Comparison of ENCODE assay signal across 1 cellular context in the genomic region with DNA sequence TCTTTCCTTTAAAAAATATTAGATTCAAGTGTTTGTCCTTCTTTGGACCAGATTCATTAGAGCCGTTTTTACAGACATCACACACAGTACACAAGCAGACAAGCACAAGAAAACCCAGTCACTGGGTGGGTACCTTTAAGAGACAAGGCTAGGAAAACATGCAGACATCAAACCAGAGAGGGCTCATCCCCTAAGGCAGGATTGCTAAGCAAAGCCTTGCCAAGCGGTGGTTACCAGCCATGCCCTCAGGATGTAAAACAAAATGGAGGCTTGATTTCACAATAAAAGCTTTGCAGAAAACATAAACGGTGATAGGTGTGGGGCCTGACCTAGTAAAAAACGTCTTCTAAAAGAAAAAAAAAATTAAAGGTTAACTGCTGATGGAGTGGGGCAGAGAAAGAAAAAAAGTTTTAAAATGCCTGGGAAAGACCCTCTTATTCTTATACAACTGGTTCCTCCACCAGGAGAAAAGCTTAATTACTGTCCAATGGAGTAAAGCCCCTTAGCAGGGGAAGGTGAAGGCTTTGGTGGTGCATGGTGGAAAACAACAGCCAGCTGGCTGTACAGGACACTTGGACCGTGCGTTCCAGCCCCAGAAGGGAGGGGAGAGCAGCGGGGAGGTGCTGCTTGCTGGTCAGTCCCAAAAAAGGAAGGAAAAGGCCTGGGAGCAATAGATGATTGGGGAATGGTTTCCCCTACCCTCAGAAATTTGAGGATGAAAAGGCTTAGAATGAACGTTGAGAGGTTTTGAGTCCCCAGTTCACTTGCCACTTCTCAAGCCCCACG.
TF ChIP-seq lines count a peak whose summit lies in the region.

No MANE protein-coding gene starts in this region.

TF ChIP-seq in HepG2, 621 proteins besides CTCF, POLR2A, EP300 and RAD21:
- TF ChIP-seq GATA4 (IDR thresholded peaks at IDR 0.05; ENCODE audit: borderline replicate concordance, low read depth), result no peak
- TF ChIP-seq KLF6 (CRISPR knock-in tag; IDR thresholded peaks at IDR 0.05), result no peak
- TF ChIP-seq TBX2 (CRISPR knock-in tag; IDR thresholded peaks at IDR 0.05; ENCODE audit: borderline replicate concordance), result no peak
- TF ChIP-seq RBAK (CRISPR knock-in tag; IDR thresholded peaks at IDR 0.05), result no peak
- TF ChIP-seq, protein P1, sequence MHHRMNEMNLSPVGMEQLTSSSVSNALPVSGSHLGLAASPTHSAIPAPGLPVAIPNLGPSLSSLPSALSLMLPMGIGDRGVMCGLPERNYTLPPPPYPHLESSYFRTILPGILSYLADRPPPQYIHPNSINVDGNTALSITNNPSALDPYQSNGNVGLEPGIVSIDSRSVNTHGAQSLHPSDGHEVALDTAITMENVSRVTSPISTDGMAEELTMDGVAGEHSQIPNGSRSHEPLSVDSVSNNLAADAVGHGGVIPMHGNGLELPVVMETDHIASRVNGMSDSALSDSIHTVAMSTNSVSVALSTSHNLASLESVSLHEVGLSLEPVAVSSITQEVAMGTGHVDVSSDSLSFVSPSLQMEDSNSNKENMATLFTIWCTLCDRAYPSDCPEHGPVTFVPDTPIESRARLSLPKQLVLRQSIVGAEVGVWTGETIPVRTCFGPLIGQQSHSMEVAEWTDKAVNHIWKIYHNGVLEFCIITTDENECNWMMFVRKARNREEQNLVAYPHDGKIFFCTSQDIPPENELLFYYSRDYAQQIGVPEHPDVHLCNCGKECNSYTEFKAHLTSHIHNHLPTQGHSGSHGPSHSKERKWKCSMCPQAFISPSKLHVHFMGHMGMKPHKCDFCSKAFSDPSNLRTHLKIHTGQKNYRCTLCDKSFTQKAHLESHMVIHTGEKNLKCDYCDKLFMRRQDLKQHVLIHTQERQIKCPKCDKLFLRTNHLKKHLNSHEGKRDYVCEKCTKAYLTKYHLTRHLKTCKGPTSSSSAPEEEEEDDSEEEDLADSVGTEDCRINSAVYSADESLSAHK (CRISPR knock-in tag; IDR thresholded peaks at IDR 0.05; ENCODE audit: borderline replicate concordance), result no peak
- no peak for TF ChIP-seq MYC (CRISPR knock-in tag; IDR thresholded peaks at IDR 0.05; ENCODE audit: borderline replicate concordance)
- TF ChIP-seq REL (CRISPR knock-in tag; conservative IDR thresholded peaks at IDR 0.05), result no peak
- TF ChIP-seq, protein P2, sequence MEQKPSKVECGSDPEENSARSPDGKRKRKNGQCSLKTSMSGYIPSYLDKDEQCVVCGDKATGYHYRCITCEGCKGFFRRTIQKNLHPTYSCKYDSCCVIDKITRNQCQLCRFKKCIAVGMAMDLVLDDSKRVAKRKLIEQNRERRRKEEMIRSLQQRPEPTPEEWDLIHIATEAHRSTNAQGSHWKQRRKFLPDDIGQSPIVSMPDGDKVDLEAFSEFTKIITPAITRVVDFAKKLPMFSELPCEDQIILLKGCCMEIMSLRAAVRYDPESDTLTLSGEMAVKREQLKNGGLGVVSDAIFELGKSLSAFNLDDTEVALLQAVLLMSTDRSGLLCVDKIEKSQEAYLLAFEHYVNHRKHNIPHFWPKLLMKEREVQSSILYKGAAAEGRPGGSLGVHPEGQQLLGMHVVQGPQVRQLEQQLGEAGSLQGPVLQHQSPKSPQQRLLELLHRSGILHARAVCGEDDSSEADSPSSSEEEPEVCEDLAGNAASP (CRISPR knock-in tag; IDR thresholded peaks at IDR 0.05; ENCODE audit: borderline replicate concordance), result no peak
- TF ChIP-seq, protein P3, sequence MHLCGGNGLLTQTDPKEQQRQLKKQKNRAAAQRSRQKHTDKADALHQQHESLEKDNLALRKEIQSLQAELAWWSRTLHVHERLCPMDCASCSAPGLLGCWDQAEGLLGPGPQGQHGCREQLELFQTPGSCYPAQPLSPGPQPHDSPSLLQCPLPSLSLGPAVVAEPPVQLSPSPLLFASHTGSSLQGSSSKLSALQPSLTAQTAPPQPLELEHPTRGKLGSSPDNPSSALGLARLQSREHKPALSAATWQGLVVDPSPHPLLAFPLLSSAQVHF (CRISPR knock-in tag; IDR thresholded peaks at IDR 0.05), result no peak
- TF ChIP-seq, protein P4, sequence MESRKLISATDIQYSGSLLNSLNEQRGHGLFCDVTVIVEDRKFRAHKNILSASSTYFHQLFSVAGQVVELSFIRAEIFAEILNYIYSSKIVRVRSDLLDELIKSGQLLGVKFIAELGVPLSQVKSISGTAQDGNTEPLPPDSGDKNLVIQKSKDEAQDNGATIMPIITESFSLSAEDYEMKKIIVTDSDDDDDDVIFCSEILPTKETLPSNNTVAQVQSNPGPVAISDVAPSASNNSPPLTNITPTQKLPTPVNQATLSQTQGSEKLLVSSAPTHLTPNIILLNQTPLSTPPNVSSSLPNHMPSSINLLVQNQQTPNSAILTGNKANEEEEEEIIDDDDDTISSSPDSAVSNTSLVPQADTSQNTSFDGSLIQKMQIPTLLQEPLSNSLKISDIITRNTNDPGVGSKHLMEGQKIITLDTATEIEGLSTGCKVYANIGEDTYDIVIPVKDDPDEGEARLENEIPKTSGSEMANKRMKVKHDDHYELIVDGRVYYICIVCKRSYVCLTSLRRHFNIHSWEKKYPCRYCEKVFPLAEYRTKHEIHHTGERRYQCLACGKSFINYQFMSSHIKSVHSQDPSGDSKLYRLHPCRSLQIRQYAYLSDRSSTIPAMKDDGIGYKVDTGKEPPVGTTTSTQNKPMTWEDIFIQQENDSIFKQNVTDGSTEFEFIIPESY (CRISPR knock-in tag; IDR thresholded peaks at IDR 0.05), result no peak
